In the genomic region with DNA sequence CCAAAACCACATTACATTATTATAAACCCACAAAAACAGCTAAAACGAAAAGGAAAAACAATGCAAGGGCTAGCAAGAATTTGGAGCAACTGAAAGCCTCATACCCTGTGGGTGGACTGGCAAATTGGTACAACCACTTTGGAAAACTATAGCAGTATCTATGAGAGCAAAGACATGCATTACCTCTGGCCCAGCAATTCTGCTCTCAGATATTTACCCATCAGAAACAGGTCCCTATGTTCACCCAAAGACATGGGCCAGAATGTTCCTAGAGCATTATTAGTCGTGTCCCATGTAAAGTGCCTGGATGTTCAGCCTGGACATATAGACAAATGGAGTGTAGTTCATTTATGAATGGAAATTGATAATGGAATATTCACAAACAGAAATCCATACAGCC, we compare ENCODE assay signal across 33 cellular contexts.
"Had no signal": no experiment of that assay in that cellular context is flagged by ENCODE, and none has a peak within 500 bp of the region (broad histone marks: within the 10 kb centered on the region; RNA-seq: fewer than 3 reads in every experiment).

No MANE protein-coding gene starts in this region.

- H3K27me3 ChIP-seq: adrenal gland, ascending aorta, body of pancreas, brain microvascular endothelial cell, breast epithelium, cardiac muscle cell had no signal

- H3K4me3 ChIP-seq: adrenal gland, ascending aorta, body of pancreas, breast epithelium, cardiac muscle cell had no signal

- H3K27ac ChIP-seq: adrenal gland, ascending aorta, body of pancreas, brain microvascular endothelial cell, breast epithelium, cardiac muscle cell had no signal

- H3K36me3 ChIP-seq: adrenal gland, ascending aorta, brain microvascular endothelial cell, breast epithelium, cardiac muscle cell had no signal

- H3K4me1 ChIP-seq: adrenal gland, ascending aorta, body of pancreas, breast epithelium had no signal

- H3K9me3 ChIP-seq: adrenal gland, ascending aorta, body of pancreas, breast epithelium had no signal

- DNase-seq: activated effector memory CD4-positive, alpha-beta T cell treated with anti-CD3 and anti-CD28 coated beads, Interleukin-2, amount 50 U/mL, for 16 hours; activated effector memory CD4-positive, alpha-beta T cell treated with Interleukin-2 at 50 U/mL for 16 hours; activated gamma-delta T cell; activated gamma-delta T cell treated with Interleukin-2 at 50 U/mL for 16 hours; activated naive CD4-positive, alpha-beta T cell; activated naive CD4-positive, alpha-beta T cell treated with anti-CD3 and anti-CD28 coated beads for 36 hours; activated naive CD4-positive, alpha-beta T cell treated with anti-CD3 and anti-CD28 coated beads, Interleukin-2, amount 10 ng/mL, durations not matched to agents 7 days and 5 days; activated naive CD4-positive, alpha-beta T cell treated with anti-CD3 and anti-CD28 coated beads, Interleukin-2, amount 50 U/mL, for 16 hours; activated naive CD4-positive, alpha-beta T cell treated with Interleukin-2 at 50 U/mL for 16 hours; activated naive CD8-positive, alpha-beta T cell treated with anti-CD3 and anti-CD28 coated beads for 36 hours; activated naive CD8-positive, alpha-beta T cell treated with anti-CD3 and anti-CD28 coated beads, Interleukin-2, amount 10 ng/mL, durations not matched to agents 7 days and 5 days; activated naive CD8-positive, alpha-beta T cell treated with anti-CD3 and anti-CD28 coated beads, Interleukin-2, amount 50 U/mL, for 24 hours; activated T-cell treated with anti-CD3 and anti-CD28 coated beads, Interleukin-2, amount 50 U/mL, for 1 hour; activated T-cell treated with anti-CD3 and anti-CD28 coated beads, Interleukin-2, amount 50 U/mL, for 24 hours; activated T-cell treated with anti-CD3 and anti-CD28 coated beads, Interleukin-2, amount 50 U/mL, for 4 hours; activated T-cell treated with anti-CD3 and anti-CD28 coated beads, Interleukin-2, amount 50 U/mL, for 48 hours; activated T-cell treated with anti-CD3 and anti-CD28 coated beads, Interleukin-2, amount 50 U/mL, for 72 hours; adrenal gland; amniotic stem cell; amygdala; anterior cingulate cortex; body of pancreas; brain microvascular endothelial cell; caudate nucleus; central memory CD4-positive, alpha-beta T cell; cerebellar nuclear complex had no signal

- ATAC-seq: activated naive CD4-positive, alpha-beta T cell treated with anti-CD3 and anti-CD28 coated beads, Interleukin-2, amount 50 U/mL, for 72 hours; activated naive CD8-positive, alpha-beta T cell treated with anti-CD3 and anti-CD28 coated beads, Interleukin-2, amount 50 U/mL, for 24 hours; activated T-cell treated with anti-CD3 and anti-CD28 coated beads, Interleukin-2, amount 50 U/mL, for 4 hours; activated T-cell treated with anti-CD3 and anti-CD28 coated beads, Interleukin-2, amount 50 U/mL, for 72 hours; activated T-helper 17 cell treated with anti-CD3 and anti-CD28 coated beads, Interleukin-2, amount 50 U/mL, for 72 hours; body of pancreas had no signal

- FAIRE-seq: astrocyte, bronchial epithelial cell had no signal
